Comparison of ENCODE assay signal across 8 cellular contexts in genomic region chr5:154940772-154941620, GRCh38. TPM values are rescaled to one million over a fixed set of nuclear protein-coding genes. Genes with fewer than 3 reads are reported as not detected.
DNase-seq lines count a peak whose midpoint lies in the region; ATAC-seq, FAIRE-seq and TF ChIP-seq lines count a peak whose summit lies in the region.

Gene MRPL22 (plus strand): TSS chr5:154941073. CDS start chr5:154941111, 38 bp downstream.

- H3K27me3 ChIP-seq in OCI-LY3 (ENCODE audit: low read depth, low read length) (no peaks in the 10 kb centered on the region), endothelial cell of umbilical vein (ENCODE audit: control insufficient read depth in 2 of 2, insufficient read depth in 2 of 2, low read length in 2 of 2) (no peaks in the 10 kb centered on the region)

- H3K27ac Mint-ChIP-seq in mesothelial cell of epicardium = peak within 1 kb of the TSS; percentile 98

- intact Hi-C loops in endothelial cell of umbilical vein (cut with micrococcal nuclease) = loop anchor here (1.0 to 5.0 kb wide), 3 partner anchors 25 to 291 kb away; partner anchors contain the start of gene LARP1

- peak; percentile 90 for DNase-seq in D341Med (ENCODE audit: low spot score)
- DNase-seq in HuH-7.5 (ENCODE audit: low spot score) = peak; percentile 93
- DNase-seq in activated CD8-positive, alpha-beta memory T cell treated with anti-CD3 and anti-CD28 coated beads, Interleukin-2, amount 50 U/mL, for 48 hours = peak; percentile 97
- peak; percentile 95 for DNase-seq in endothelial cell of umbilical vein (ENCODE audit: low read depth, low spot score)
- DNase-seq in mesothelial cell of epicardium (ENCODE audit: low spot score in 2 of 2, unreplicated experiment in 2 of 2) = peak; percentile 81 to 93
- peak; percentile 80 to 90 for DNase-seq in stimulated activated CD8-positive, alpha-beta memory T cell treated with anti-CD3 and anti-CD28 coated beads, Interleukin-15, amount 100 ng/mL, for 4 hours (ENCODE audit: low read depth in 2 of 2)

- ATAC-seq in GM21515 (IDR thresholded peaks at IDR 0.05; ENCODE audit: unreplicated experiment) = peak; percentile 54

- BruUV-seq in endothelial cell of umbilical vein (replicated peaks; lab: Mats Ljungman, UMichigan) = TSS peak; percentile 68

- H3K4me3 Mint-ChIP-seq in mesothelial cell of epicardium = peak within 1 kb of the TSS; percentile 98

- H3K4me1 ChIP-seq in OCI-LY3 (ENCODE audit: low read length) = peaks cover 25% of the 10 kb centered on the region
- peaks cover 56% of the 10 kb centered on the region for H3K4me1 ChIP-seq in endothelial cell of umbilical vein (ENCODE audit: control insufficient read depth, extremely low read depth, insufficient read depth, low read length)

- H3K79me2 ChIP-seq in OCI-LY3 (ENCODE audit: low read length) (peaks cover 69% of the 10 kb centered on the region), endothelial cell of umbilical vein (ENCODE audit: control insufficient read depth, insufficient read depth, low read length) (peaks cover 57% of the 10 kb centered on the region)

- no peaks in the 10 kb centered on the region for H4K20me1 ChIP-seq in OCI-LY3 (ENCODE audit: insufficient read depth, low read length)
- H4K20me1 ChIP-seq in endothelial cell of umbilical vein (replicated peaks; ENCODE audit: control insufficient read depth, extremely low read depth, insufficient read depth, low read length) = no peaks in the 10 kb centered on the region

- H3K4me3 ChIP-seq in OCI-LY3 (ENCODE audit: low read length) (peak within 1 kb of the TSS; percentile 96), endothelial cell of umbilical vein (replicated peaks in 1 of 3; ENCODE audit: insufficient read depth in 1 of 3, low read depth in 1 of 3, low read length in 3 of 3) (peak within 1 kb of the TSS; percentile 84 to 99 (median 91))

- peak within 1 kb of the TSS; percentile 83 for H3K9ac ChIP-seq in OCI-LY3 (ENCODE audit: low read length)
- H3K9ac ChIP-seq in endothelial cell of umbilical vein (replicated peaks; ENCODE audit: extremely low read depth, insufficient read depth, low read length) = peak within 1 kb of the TSS; percentile 97

- no peaks in the 10 kb centered on the region for H3K36me3 Mint-ChIP-seq in mesothelial cell of epicardium

- peak; percentile 86 for TF ChIP-seq POLR2A in endothelial cell of umbilical vein (IDR thresholded peaks at IDR 0.05; ENCODE audit: low read depth, low read length)

- FAIRE-seq in endothelial cell of umbilical vein (lab: Jason Lieb, UNC) = peak; percentile 87

- POLR2A ChIA-PET in endothelial cell of umbilical vein (lab: Charles Lee) = no interaction called here

- H3K9me3 Mint-ChIP-seq in mesothelial cell of epicardium = no peaks in the 10 kb centered on the region

- TF ChIP-seq CTCF in OCI-LY3 (IDR thresholded peaks at IDR 0.05; ENCODE audit: low read depth, low read length) = no peak
- no peak for TF ChIP-seq CTCF in endothelial cell of umbilical vein (IDR thresholded peaks at IDR 0.05; ENCODE audit: extremely low read depth in 1 of 2, insufficient read depth in 1 of 2, low read depth in 1 of 2, low read length in 2 of 2)
- TF ChIP-seq CTCF in mesothelial cell of epicardium (IDR thresholded peaks at IDR 0.05; ENCODE audit: unreplicated experiment) = peak; percentile 21

- dilution Hi-C loops in endothelial cell of umbilical vein (cut with MboI; ENCODE audit: extremely low pct_ligation_motif_present, low sequenced_read_pairs) = no loop called here

- H3K9me3 ChIP-seq in OCI-LY3 (ENCODE audit: insufficient read depth, low read length) (no peaks in the 10 kb centered on the region), endothelial cell of umbilical vein (replicated peaks; ENCODE audit: control insufficient read depth, insufficient read depth, low read length) (no peaks in the 10 kb centered on the region)

- CTCF ChIA-PET in endothelial cell of umbilical vein (lab: Charles Lee) = interaction anchor here (2.2 to 6.1 kb wide), 2 partner anchors 27 to 64 kb away, joined by 6 to 42 read pairs; no protein-coding TSS in a partner anchor

- H3K27me3 Mint-ChIP-seq in mesothelial cell of epicardium (ENCODE audit: low read depth) = no peaks in the 10 kb centered on the region

- no peaks in the 10 kb centered on the region for H3K36me3 ChIP-seq in OCI-LY3 (replicated peaks; ENCODE audit: low read depth, low read length)
- no peaks in the 10 kb centered on the region for H3K36me3 ChIP-seq in endothelial cell of umbilical vein (ENCODE audit: control insufficient read depth in 2 of 2, extremely low read depth in 1 of 2, insufficient read depth in 2 of 2, low read length in 2 of 2)

- H3K27ac ChIP-seq in OCI-LY3 (ENCODE audit: low read length) (peak within 1 kb of the TSS; percentile 55), endothelial cell of umbilical vein (ENCODE audit: insufficient read depth, low read depth, low read length) (peak within 1 kb of the TSS; percentile 81)

- peak within 1 kb of the TSS; percentile 78 for H2AFZ ChIP-seq in OCI-LY3 (ENCODE audit: low read depth, low read length)
- peak within 1 kb of the TSS; percentile 96 for H2AFZ ChIP-seq in endothelial cell of umbilical vein (ENCODE audit: low read depth, low read length)

- H3K4me1 Mint-ChIP-seq in mesothelial cell of epicardium = peaks cover 32% of the 10 kb centered on the region

- H3K9me1 ChIP-seq in endothelial cell of umbilical vein (replicated peaks; ENCODE audit: control insufficient read depth, extremely low read depth, insufficient read depth, low read length) = no peaks in the 10 kb centered on the region

- H3K4me2 ChIP-seq in OCI-LY3 (ENCODE audit: low read length) = peak within 1 kb of the TSS; percentile 96
- H3K4me2 ChIP-seq in endothelial cell of umbilical vein (ENCODE audit: insufficient read depth, low read length) = peak within 1 kb of the TSS; percentile 99

TF ChIP-seq in endothelial cell of umbilical vein, 7 proteins besides CTCF, POLR2A, EP300 and RAD21:
- TF ChIP-seq JUN (IDR thresholded peaks at IDR 0.05; ENCODE audit: borderline replicate concordance, insufficient read depth, insufficient read length, low read depth) (no peak), MYC (IDR thresholded peaks at IDR 0.05; ENCODE audit: low read depth, low read length) (no peak), MAX (IDR thresholded peaks at IDR 0.05; ENCODE audit: insufficient read depth, insufficient read length) (peak; percentile 18), POLR2AphosphoS5 (IDR thresholded peaks at IDR 0.05; ENCODE audit: insufficient read depth, low read depth, low read length) (peak; percentile 69)

RNA-seq across cellular contexts. Expression of gene MRPL22, which starts in this region (rescaled TPM):
- total RNA-seq in endothelial cell of umbilical vein = 90.8 and 112 TPM in 2 replicates
- 65.6 and 66.9 TPM in 2 replicates for polyA plus RNA-seq in endothelial cell of umbilical vein
- polyA plus RNA-seq in endothelial cell of umbilical vein (2011; cell fraction: cytosol; rRNA removed) = 86.0 and 110 TPM in 2 replicates
- 47.2 and 60.5 TPM in 2 replicates for polyA plus RNA-seq in endothelial cell of umbilical vein (2011; cell fraction: nucleus; rRNA removed)
- polyA plus RNA-seq in endothelial cell of umbilical vein (2012) = 88.4 and 134 TPM in 2 replicates
- 53.9 and 72.2 TPM in 2 replicates for polyA minus RNA-seq in endothelial cell of umbilical vein
- polyA minus RNA-seq in endothelial cell of umbilical vein (2011; cell fraction: cytosol; rRNA and poly(A)+ RNA removed) = 25.0 TPM
- polyA minus RNA-seq in endothelial cell of umbilical vein (2011; cell fraction: nucleus; rRNA and poly(A)+ RNA removed) = 7.6 and 15.0 TPM in 2 replicates
- 36.0 to 46.4 TPM (median 41.7 TPM) in 3 replicates for total RNA-seq in mesothelial cell of epicardium

Comparison
In these comparisons a context has a peak if more than half of its experiments do, and no peak if none do; other contexts are left out.
1. Peak in every context shown above with its lines: DNase-seq, ATAC-seq, H3K4me3 ChIP-seq and H3K27ac ChIP-seq.